11 cellular contexts compared by ENCODE assay signal in genomic region chr20:9408422-9409300, GRCh38.
DNase-seq lines count a peak whose midpoint lies in the region; ATAC-seq and TF ChIP-seq lines count a peak whose summit lies in the region.
"Had no signal": no experiment of that assay in that cellular context is flagged by ENCODE, and none has a peak within 500 bp of the region (broad histone marks: within the 10 kb centered on the region; RNA-seq: fewer than 3 reads in every experiment).

No MANE protein-coding gene starts in this region.

- ATAC-seq in HG02981 (IDR thresholded peaks at IDR 0.05; ENCODE audit: unreplicated experiment) (peak; percentile 12), GM21390 (IDR thresholded peaks at IDR 0.05; ENCODE audit: unreplicated experiment) (no peak), GM21423 (IDR thresholded peaks at IDR 0.05; ENCODE audit: unreplicated experiment) (no peak), GM21381 (IDR thresholded peaks at IDR 0.05; ENCODE audit: unreplicated experiment) (no peak)
- no peak for ATAC-seq in activated T-cell treated with anti-CD3 and anti-CD28 coated beads, Interleukin-2, amount 50 U/mL, for 4 hours

- no peak overlapping the region for H3K4me3 Mint-ChIP-seq in activated T-cell treated with anti-CD3 and anti-CD28 coated beads, Interleukin-2, amount 50 U/mL, for 4 hours
- H3K4me3 Mint-ChIP-seq: naive thymus-derived CD4-positive, alpha-beta T cell had no signal

- TF ChIP-seq CTCF in C4-2B (conservative IDR thresholded peaks at IDR 0.05): peak; percentile 62

- no peak overlapping the region for H3K27ac ChIP-seq in C4-2B
- H3K27ac ChIP-seq: cardiac muscle cell, tibial nerve had no signal

- H3K36me3 Mint-ChIP-seq in activated T-cell treated with anti-CD3 and anti-CD28 coated beads, Interleukin-2, amount 50 U/mL, for 4 hours (ENCODE audit: insufficient read depth): no peaks in the 10 kb centered on the region
- H3K36me3 Mint-ChIP-seq: naive thymus-derived CD4-positive, alpha-beta T cell had no signal

- H3K4me1 Mint-ChIP-seq in activated T-cell treated with anti-CD3 and anti-CD28 coated beads, Interleukin-2, amount 50 U/mL, for 4 hours (ENCODE audit: low read depth): no peaks in the 10 kb centered on the region
- H3K4me1 Mint-ChIP-seq: naive thymus-derived CD4-positive, alpha-beta T cell had no signal

- H3K9me3 Mint-ChIP-seq in activated T-cell treated with anti-CD3 and anti-CD28 coated beads, Interleukin-2, amount 50 U/mL, for 4 hours: no peaks in the 10 kb centered on the region
- H3K9me3 Mint-ChIP-seq: naive thymus-derived CD4-positive, alpha-beta T cell had no signal

- H3K27me3 Mint-ChIP-seq in activated T-cell treated with anti-CD3 and anti-CD28 coated beads, Interleukin-2, amount 50 U/mL, for 4 hours (ENCODE audit: low read depth): no peaks in the 10 kb centered on the region
- H3K27me3 Mint-ChIP-seq: naive thymus-derived CD4-positive, alpha-beta T cell had no signal

- DNase-seq in amniotic epithelial cell (ENCODE audit: low read depth) (peak; percentile 38), left kidney (ENCODE audit: low read depth, low spot score) (peak; percentile 5)
- DNase-seq in activated T-cell treated with anti-CD3 and anti-CD28 coated beads, Interleukin-2, amount 50 U/mL, for 4 hours: no peak
